Comparison of ENCODE assay signal across 9 cellular contexts in genomic region chr3:188900421-188900941, GRCh38.
DNase-seq lines count a peak whose midpoint lies in the region; ATAC-seq and TF ChIP-seq lines count a peak whose summit lies in the region.
"Had no signal": no experiment of that assay in that cellular context is flagged by ENCODE, and none has a peak within 500 bp of the region (broad histone marks: within the 10 kb centered on the region; RNA-seq: fewer than 3 reads in every experiment).

No MANE protein-coding gene starts in this region.

- peak; percentile 43 for DNase-seq in HS-27A (ENCODE audit: low read depth)
- peak; percentile 94 for DNase-seq in astrocyte of the spinal cord (ENCODE audit: low read depth, low spot score)
- DNase-seq in right cardiac atrium: no peak
- no peak for DNase-seq in suprapubic skin (ENCODE audit: low spot score in 2 of 2)
- no peak for DNase-seq in NOMO-1 treated with DMSO at 0.1 percent for 48 hours (lab: John Stamatoyannopoulos, UW; ENCODE audit: unreplicated experiment)
- no peak for DNase-seq in NCI-H146 treated with DMSO at 0.1 percent for 48 hours (lab: John Stamatoyannopoulos, UW; ENCODE audit: unreplicated experiment)
- DNase-seq in ureter (ENCODE audit: low spot score): no peak
- DNase-seq: posterior cingulate gyrus; stimulated activated naive CD4-positive, alpha-beta T cell treated with Interleukin-2 at 50 U/mL for 16 hours had no signal

- no peak for TF ChIP-seq POLR2A in suprapubic skin (IDR thresholded peaks at IDR 0.05)

- no peaks in the 10 kb centered on the region for H3K36me3 ChIP-seq in suprapubic skin

- TF ChIP-seq EP300 in suprapubic skin (IDR thresholded peaks at IDR 0.05): no peak

- in situ Hi-C loops in astrocyte of the spinal cord (cut with HindIII; ENCODE audit: low sequenced_read_pairs): no loop called here

- H3K27me3 ChIP-seq in right cardiac atrium (ENCODE audit: control insufficient read depth, insufficient read depth) (no peaks in the 10 kb centered on the region), suprapubic skin (no peaks in the 10 kb centered on the region)

- TF ChIP-seq CTCF in astrocyte of the spinal cord (IDR thresholded peaks at IDR 0.05; ENCODE audit: low read depth, low read length): no peak
- no peak for TF ChIP-seq CTCF in suprapubic skin (IDR thresholded peaks at IDR 0.05)

- no peak overlapping the region for H3K27ac ChIP-seq in right cardiac atrium (ENCODE audit: low read length)
- H3K27ac ChIP-seq in suprapubic skin: peak overlapping the region; percentile 77

- WGBS in right cardiac atrium: 60% methylated on average over 2 of the region's 2 CpGs
- 30% methylated on average over 2 of the region's 2 CpGs for WGBS in suprapubic skin

- peak; percentile 78 to 93 for ATAC-seq in right cardiac atrium

- no peaks in the 10 kb centered on the region for H3K9me3 ChIP-seq in right cardiac atrium (ENCODE audit: control insufficient read depth, low read length)
- H3K9me3 ChIP-seq in suprapubic skin: no peaks in the 10 kb centered on the region

- H3K4me3 ChIP-seq in astrocyte of the spinal cord (ENCODE audit: low read depth, low read length): no peak overlapping the region
- H3K4me3 ChIP-seq in right cardiac atrium (ENCODE audit: low read length): no peak overlapping the region
- no peak overlapping the region for H3K4me3 ChIP-seq in suprapubic skin

- intact Hi-C loops in right cardiac atrium (cut with DNase I): no loop called here

- H3K4me1 ChIP-seq in right cardiac atrium (ENCODE audit: control insufficient read depth, insufficient read depth, low read length) (peaks cover 8% of the 10 kb centered on the region), suprapubic skin (peaks cover 22% of the 10 kb centered on the region)

Comparison
In these comparisons a context has a peak if more than half of its experiments do, and no peak if none do; other contexts are left out.
1. DNase-seq: peak in HS-27A (single experiment) and astrocyte of the spinal cord (single experiment); none in right cardiac atrium (0 of 3), suprapubic skin (0 of 2), NOMO-1 treated with DMSO at 0.1 percent for 48 hours (single experiment), NCI-H146 treated with DMSO at 0.1 percent for 48 hours (single experiment) and ureter (single experiment).